13 cellular contexts compared by ENCODE assay signal in the genomic region with DNA sequence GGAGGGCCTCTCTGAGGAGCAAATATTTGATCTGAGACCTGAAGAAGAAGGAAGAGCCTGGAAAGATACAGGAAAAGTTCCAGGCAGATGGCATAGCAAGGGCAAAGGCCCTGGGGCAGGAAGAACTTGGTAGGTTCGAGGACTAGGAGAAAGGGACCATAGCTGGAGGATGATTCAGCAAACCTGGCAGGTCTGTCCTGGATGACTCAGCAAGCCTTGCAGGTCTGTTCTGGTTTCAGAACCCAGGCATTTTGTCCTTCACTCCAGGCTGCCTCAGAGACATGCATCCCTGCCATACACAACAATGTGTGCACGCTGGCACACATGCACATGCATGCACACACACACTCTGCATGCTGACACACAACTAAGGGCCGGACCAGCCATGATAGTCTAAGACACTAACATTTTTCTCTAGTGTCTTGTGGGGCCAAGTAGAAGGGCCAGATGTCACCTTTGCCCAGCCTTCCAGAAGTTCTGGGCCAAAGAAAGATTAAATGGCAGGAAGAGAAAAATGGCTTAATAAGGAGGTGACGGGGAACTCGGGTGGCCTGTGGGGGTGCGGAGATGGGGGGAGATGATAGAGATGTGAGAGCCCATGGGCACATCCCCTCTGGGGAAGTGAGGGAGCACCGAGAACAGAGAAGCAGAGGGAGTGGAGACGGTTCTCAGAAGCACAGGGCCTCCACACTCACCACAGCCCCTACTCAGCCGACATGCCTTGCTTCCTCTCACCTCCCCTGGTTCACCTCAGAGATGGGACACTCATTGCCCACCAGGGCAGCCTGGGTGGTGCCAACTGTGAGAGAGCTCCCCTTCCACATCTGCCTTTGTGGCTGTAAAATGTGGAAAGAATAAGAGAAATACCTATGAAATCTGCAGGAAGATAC. TPM values are rescaled to one million over a fixed set of nuclear protein-coding genes. Genes with fewer than 3 reads are reported as not detected.
DNase-seq lines count a peak whose midpoint lies in the region; ATAC-seq and TF ChIP-seq lines count a peak whose summit lies in the region.
"Had no signal": no experiment of that assay in that cellular context is flagged by ENCODE, and none has a peak within 500 bp of the region (broad histone marks: within the 10 kb centered on the region; RNA-seq: fewer than 3 reads in every experiment).

No MANE protein-coding gene starts in this region.

- no peak overlapping the region for H3K4me3 ChIP-seq in PC-9
- H3K4me3 ChIP-seq in left ventricle myocardium inferior, result no peak overlapping the region
- H3K4me3 ChIP-seq: coronary artery, psoas muscle had no signal

- H3K36me3 ChIP-seq in PC-9 (ENCODE audit: low read depth), result no peaks in the 10 kb centered on the region
- no peaks in the 10 kb centered on the region for H3K36me3 ChIP-seq in left ventricle myocardium inferior

- peak overlapping the region; percentile 64 for H3K27ac Mint-ChIP-seq in activated naive CD4-positive, alpha-beta T cell treated with anti-CD3 and anti-CD28 coated beads, Interleukin-2, amount 50 U/mL, for 24 hours
- no peak overlapping the region for H3K27ac Mint-ChIP-seq in stimulated activated effector memory CD8-positive, alpha-beta T cell treated with anti-CD3 and anti-CD28 coated beads, Interleukin-12 subunit alpha, Interleukin-12 subunit beta, amount 100 ng/mL, for 72 hours

- H4K20me1 ChIP-seq in PC-9 (ENCODE audit: insufficient read depth), result no peaks in the 10 kb centered on the region

- POLR2A ChIA-PET in PC-9 (lab: Charles Lee; ENCODE audit: unreplicated experiment), result interaction anchor here (0.6 kb wide), 1 partner anchor 16 kb away, joined by 4 read pairs; a partner anchor contains a TSS

- H3K9me3 ChIP-seq in PC-9 (ENCODE audit: insufficient read depth, low read depth), result no peaks in the 10 kb centered on the region
- H3K9me3 ChIP-seq in left ventricle myocardium inferior (replicated peaks), result no peaks in the 10 kb centered on the region
- H3K9me3 ChIP-seq: psoas muscle had no signal

- peak overlapping the region; percentile 46 for H3K4me3 Mint-ChIP-seq in activated naive CD4-positive, alpha-beta T cell treated with anti-CD3 and anti-CD28 coated beads, Interleukin-2, amount 50 U/mL, for 24 hours
- H3K4me3 Mint-ChIP-seq in stimulated activated effector memory CD8-positive, alpha-beta T cell treated with anti-CD3 and anti-CD28 coated beads, Interleukin-12 subunit alpha, Interleukin-12 subunit beta, amount 100 ng/mL, for 72 hours, result no peak overlapping the region

- TF ChIP-seq CTCF in PC-9 (conservative IDR thresholded peaks at IDR 0.05) (no peak), left ventricle myocardium inferior (IDR thresholded peaks at IDR 0.05; ENCODE audit: borderline replicate concordance) (no peak)

- H3K27me3 ChIP-seq in PC-9 (ENCODE audit: insufficient read depth, low read depth) (no peaks in the 10 kb centered on the region), left ventricle myocardium inferior (ENCODE audit: low read depth) (no peaks in the 10 kb centered on the region)

- H2AFZ ChIP-seq in PC-9, result no peak overlapping the region

- no peaks in the 10 kb centered on the region for H3K27me3 Mint-ChIP-seq in activated naive CD4-positive, alpha-beta T cell treated with anti-CD3 and anti-CD28 coated beads, Interleukin-2, amount 50 U/mL, for 24 hours

- H3K79me2 ChIP-seq in PC-9 (ENCODE audit: low read depth), result peaks cover 21% of the 10 kb centered on the region

- no peaks in the 10 kb centered on the region for H3K9me3 Mint-ChIP-seq in activated naive CD4-positive, alpha-beta T cell treated with anti-CD3 and anti-CD28 coated beads, Interleukin-2, amount 50 U/mL, for 24 hours
- no peaks in the 10 kb centered on the region for H3K9me3 Mint-ChIP-seq in stimulated activated effector memory CD8-positive, alpha-beta T cell treated with anti-CD3 and anti-CD28 coated beads, Interleukin-12 subunit alpha, Interleukin-12 subunit beta, amount 100 ng/mL, for 72 hours

- ATAC-seq in stimulated activated effector memory CD8-positive, alpha-beta T cell treated with anti-CD3 and anti-CD28 coated beads, Interleukin-12 subunit alpha, Interleukin-12 subunit beta, amount 100 ng/mL, for 72 hours, result peak; percentile 50
- ATAC-seq: psoas muscle had no signal

- BruUV-seq in PC-9 (replicated peaks; lab: Mats Ljungman, UMichigan), result no TSS peak

- no peak for DNase-seq in activated naive CD4-positive, alpha-beta T cell (lab: John Stamatoyannopoulos, UW)
- DNase-seq in PC-9 (peak; percentile 53 to 74), dermis blood vessel endothelial cell (peak; percentile 22), GF-D8 (lab: John Stamatoyannopoulos, UW) (no peak), MV-4-11 (lab: John Stamatoyannopoulos, UW) (no peak), left ventricle myocardium inferior (no peak)
- DNase-seq in stimulated activated effector memory CD8-positive, alpha-beta T cell treated with anti-CD3 and anti-CD28 coated beads, Interleukin-12 subunit alpha, Interleukin-12 subunit beta, amount 100 ng/mL, for 72 hours (ENCODE audit: low spot score in 2 of 2), result no peak
- DNase-seq: C1 segment of cervical spinal cord, GOT3, NCI-H1436 treated with DMSO at 0.1 percent for 48 hours, psoas muscle had no signal

- peaks cover 91% of the 10 kb centered on the region for H3K4me1 ChIP-seq in PC-9 (replicated peaks; ENCODE audit: insufficient read depth)
- H3K4me1 ChIP-seq in left ventricle myocardium inferior, result peaks cover 8% of the 10 kb centered on the region
- H3K4me1 ChIP-seq: psoas muscle had no signal

- intact Hi-C loops in PC-9 (cut with micrococcal nuclease; ENCODE audit: unreplicated experiment) (no loop called here), left ventricle myocardium inferior (cut with micrococcal nuclease) (no loop called here)

- H3K4me1 Mint-ChIP-seq in activated naive CD4-positive, alpha-beta T cell treated with anti-CD3 and anti-CD28 coated beads, Interleukin-2, amount 50 U/mL, for 24 hours, result peaks cover 47% of the 10 kb centered on the region
- H3K4me1 Mint-ChIP-seq in stimulated activated effector memory CD8-positive, alpha-beta T cell treated with anti-CD3 and anti-CD28 coated beads, Interleukin-12 subunit alpha, Interleukin-12 subunit beta, amount 100 ng/mL, for 72 hours, result peaks cover 18% of the 10 kb centered on the region

- H3K9me2 ChIP-seq in PC-9 (ENCODE audit: insufficient read depth), result no peaks in the 10 kb centered on the region

- CTCF ChIA-PET in PC-9 (lab: Charles Lee), result interaction anchor here (0.7 kb wide), 1 partner anchor 67 kb away, joined by 19 read pairs; no protein-coding TSS in a partner anchor

- H3F3A ChIP-seq in PC-9 (ENCODE audit: insufficient read depth, low read depth), result peaks cover 68% of the 10 kb centered on the region

- no peaks in the 10 kb centered on the region for H3K36me3 Mint-ChIP-seq in activated naive CD4-positive, alpha-beta T cell treated with anti-CD3 and anti-CD28 coated beads, Interleukin-2, amount 50 U/mL, for 24 hours
- H3K36me3 Mint-ChIP-seq in stimulated activated effector memory CD8-positive, alpha-beta T cell treated with anti-CD3 and anti-CD28 coated beads, Interleukin-12 subunit alpha, Interleukin-12 subunit beta, amount 100 ng/mL, for 72 hours, result no peaks in the 10 kb centered on the region

- peak overlapping the region; percentile 96 for H3K27ac ChIP-seq in PC-9
- no peak overlapping the region for H3K27ac ChIP-seq in left ventricle myocardium inferior (replicated peaks)
- H3K27ac ChIP-seq: coronary artery, psoas muscle had no signal

- H3K4me2 ChIP-seq in PC-9, result peak overlapping the region; percentile 75

RNA-seq across cellular contexts. Expression of a gene that starts 15.4 kb away (rescaled TPM):
- total RNA-seq in PC-9 (2021) (81.0 and 82.0 TPM in 2 replicates), dermis blood vessel endothelial cell (49.2 and 62.1 TPM in 2 replicates), left ventricle myocardium inferior (0.69 TPM)

RNA-seq across cellular contexts. Expression of a gene that starts 18.2 kb away (rescaled TPM):
- total RNA-seq in PC-9 (2021) (15.0 and 16.5 TPM in 2 replicates), dermis blood vessel endothelial cell (18.0 and 40.2 TPM in 2 replicates), left ventricle myocardium inferior (17.5 TPM)

RNA-seq across cellular contexts. Expression of a gene that starts 39.8 kb away (rescaled TPM):
- total RNA-seq in PC-9 (2021) (49.5 and 57.1 TPM in 2 replicates), dermis blood vessel endothelial cell (4.4 and 8.1 TPM in 2 replicates), left ventricle myocardium inferior (12.3 TPM)

RNA-seq across cellular contexts. Expression of a gene that starts 42.9 kb away (rescaled TPM):
- total RNA-seq in PC-9 (2021), result 176 and 212 TPM in 2 replicates
- total RNA-seq in dermis blood vessel endothelial cell, result 111 and 116 TPM in 2 replicates
- 49.7 TPM for total RNA-seq in left ventricle myocardium inferior

Comparison
In these comparisons a context has a peak if more than half of its experiments do, and no peak if none do; other contexts are left out.
1. DNase-seq: peak in PC-9 (2 of 2) and dermis blood vessel endothelial cell (single experiment); none in activated naive CD4-positive, alpha-beta T cell (0 of 4), stimulated activated effector memory CD8-positive, alpha-beta T cell treated with anti-CD3 and anti-CD28 coated beads, Interleukin-12 subunit alpha, Interleukin-12 subunit beta, amount 100 ng/mL, for 72 hours (0 of 2), GF-D8 (single experiment), MV-4-11 (single experiment) and left ventricle myocardium inferior (single experiment).
2. RNA of a gene that starts 15.4 kb away (total RNA-seq): 81.0 to 82.0 TPM in PC-9 and 49.2 to 62.1 TPM in dermis blood vessel endothelial cell; 0.69 TPM in left ventricle myocardium inferior (single experiment); every median in the first group is over 10 times any median in the second.